In the genomic region with DNA sequence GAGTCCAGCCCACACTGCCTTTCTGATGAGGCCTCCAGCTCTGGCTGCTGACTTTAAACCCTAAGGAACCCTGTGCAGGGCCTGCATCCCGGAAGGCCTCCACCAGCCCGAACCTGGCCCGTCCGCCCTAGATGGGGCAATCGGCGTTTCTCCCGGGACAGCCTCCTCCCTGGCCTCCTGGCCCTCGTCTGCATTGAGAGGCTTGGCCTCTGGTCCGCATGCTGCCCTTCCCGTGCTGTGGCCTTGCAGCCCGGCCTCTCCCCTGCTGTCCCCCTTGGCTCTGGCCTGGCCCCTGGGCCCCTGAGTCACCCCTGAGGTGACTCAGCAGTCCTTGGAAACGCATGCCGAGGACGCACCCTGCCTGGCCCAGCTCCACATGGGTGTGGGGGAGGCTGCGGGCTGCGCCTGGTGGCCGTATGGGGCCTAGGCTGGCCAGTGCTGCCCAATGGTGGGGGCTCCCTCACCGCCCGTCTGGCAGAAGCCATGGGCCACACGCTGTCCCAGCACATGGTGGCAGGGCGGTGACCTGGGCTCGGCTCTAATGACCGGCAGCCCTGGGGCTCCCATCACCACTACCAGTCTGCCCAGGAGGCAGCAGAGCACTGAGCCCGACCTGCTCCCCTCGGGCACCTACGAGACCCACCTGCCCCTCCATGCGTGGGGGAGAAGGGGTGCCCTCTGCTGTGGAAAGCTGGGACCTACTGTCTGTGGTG, we compare ENCODE assay signal across 8 cellular contexts. TPM values are rescaled to one million over a fixed set of nuclear protein-coding genes. Genes with fewer than 3 reads are reported as not detected.
A peak's percentile ranks its signal among the peaks of the same experiment; 100 is the strongest.
DNase-seq lines count a peak whose midpoint lies in the region; ATAC-seq and TF ChIP-seq lines count a peak whose summit lies in the region.

No MANE protein-coding gene starts in this region.

- peaks cover 93% of the 10 kb centered on the region for H3K79me2 ChIP-seq in osteoblast (ENCODE audit: insufficient read depth, low read length)

- H3K36me3 Mint-ChIP-seq in activated T-cell treated with anti-CD3 and anti-CD28 coated beads, Interleukin-2, amount 50 U/mL, for 72 hours (ENCODE audit: insufficient read depth in 2 of 2): no peaks in the 10 kb centered on the region
- peaks cover 0 to 4% (median 0%) of the 10 kb centered on the region in 3 donors for H3K36me3 Mint-ChIP-seq in naive thymus-derived CD8-positive, alpha-beta T cell
- no peaks in the 10 kb centered on the region for H3K36me3 Mint-ChIP-seq in natural killer cell treated with Interleukin-12 subunit alpha and Interleukin-12 subunit beta and Interleukin-15 and Interleukin-18, amount 100 ng/mL, for 72 hours

- POLR2A ChIA-PET in Panc1 (lab: Charles Lee): no interaction called here
- POLR2A ChIA-PET in naive thymus-derived CD8-positive, alpha-beta T cell (lab: Charles Lee): interaction anchor here (0.5 to 1.8 kb wide), 5 partner anchors 16 to 286 kb away, joined by 3 to 5 read pairs (median 4); a partner anchor contains a TSS

- peaks cover 84% of the 10 kb centered on the region for H3K4me1 ChIP-seq in Panc1 (ENCODE audit: control insufficient read depth, insufficient read depth, low read length)
- H3K4me1 ChIP-seq in osteoblast (ENCODE audit: insufficient read depth, low read length): peaks cover 71% of the 10 kb centered on the region

- H2AFZ ChIP-seq in osteoblast (ENCODE audit: low read length): no peak overlapping the region

- peaks cover 80% of the 10 kb centered on the region for H3K4me1 Mint-ChIP-seq in activated T-cell treated with anti-CD3 and anti-CD28 coated beads, Interleukin-2, amount 50 U/mL, for 72 hours (ENCODE audit: low read depth)
- H3K4me1 Mint-ChIP-seq in naive thymus-derived CD8-positive, alpha-beta T cell: peaks cover 22 to 79% (median 54%) of the 10 kb centered on the region in 4 donors
- peaks cover 36 to 44% of the 10 kb centered on the region in 2 donors for H3K4me1 Mint-ChIP-seq in natural killer cell treated with Interleukin-12 subunit alpha and Interleukin-12 subunit beta and Interleukin-15 and Interleukin-18, amount 100 ng/mL, for 72 hours (ENCODE audit: low read depth in 2 of 2)

- peak overlapping the region; percentile 92 for H3K27ac ChIP-seq in Panc1 (ENCODE audit: low read length)
- peak overlapping the region; percentile 90 for H3K27ac ChIP-seq in osteoblast (ENCODE audit: low read depth, low read length)

- intact Hi-C loops in Panc1 (cut with micrococcal nuclease; ENCODE audit: unreplicated experiment): no loop called here

- peaks cover 84% of the 10 kb centered on the region for H4K20me1 ChIP-seq in osteoblast (ENCODE audit: insufficient read depth, low read length)

- H3K27ac Mint-ChIP-seq in activated T-cell treated with anti-CD3 and anti-CD28 coated beads, Interleukin-2, amount 50 U/mL, for 72 hours: no peak overlapping the region
- peak overlapping the region in 2 of 10 donors; percentile 16 to 56 for H3K27ac Mint-ChIP-seq in naive thymus-derived CD8-positive, alpha-beta T cell
- H3K27ac Mint-ChIP-seq in natural killer cell treated with Interleukin-12 subunit alpha and Interleukin-12 subunit beta and Interleukin-15 and Interleukin-18, amount 100 ng/mL, for 72 hours: peak overlapping the region in 1 of 2 donors; percentile 70

- no TSS peak for BruUV-seq in Panc1 (replicated peaks; lab: Mats Ljungman, UMichigan)

- peak; percentile 77 for ATAC-seq in Panc1
- no peak for ATAC-seq in activated T-cell treated with anti-CD3 and anti-CD28 coated beads, Interleukin-2, amount 50 U/mL, for 72 hours (replicated peaks in 1 of 2)
- ATAC-seq in naive thymus-derived CD8-positive, alpha-beta T cell: no peak
- ATAC-seq in natural killer cell treated with Interleukin-12 subunit alpha and Interleukin-12 subunit beta and Interleukin-15 and Interleukin-18, amount 100 ng/mL, for 72 hours: no peak

- H3K4me2 ChIP-seq in osteoblast (ENCODE audit: insufficient read depth, low read length): peak overlapping the region; percentile 40

- no peaks in the 10 kb centered on the region for H3K27me3 ChIP-seq in Panc1 (ENCODE audit: control insufficient read depth, insufficient read depth, low read length)
- H3K27me3 ChIP-seq in osteoblast (ENCODE audit: insufficient read depth, low read length): no peaks in the 10 kb centered on the region

- H3K36me3 ChIP-seq in Panc1 (ENCODE audit: control insufficient read depth, insufficient read depth, low read length): no peaks in the 10 kb centered on the region
- H3K36me3 ChIP-seq in osteoblast (ENCODE audit: insufficient read depth, low read length): no peaks in the 10 kb centered on the region

- DNase-seq in COLO668 (lab: John Stamatoyannopoulos, UW; ENCODE audit: unreplicated experiment): peak; percentile 54
- DNase-seq in Panc1 (ENCODE audit: low read depth, low spot score): peak; percentile 53
- peak; percentile 98 for DNase-seq in fibroblast of gingiva (ENCODE audit: low read depth)
- DNase-seq in osteoblast (ENCODE audit: insufficient read length, low spot score, missing footprints): peak; percentile 98
- no peak for DNase-seq in NCI-H748 treated with DMSO at 0.1 percent for 48 hours (lab: John Stamatoyannopoulos, UW)
- DNase-seq in activated T-cell treated with anti-CD3 and anti-CD28 coated beads, Interleukin-2, amount 50 U/mL, for 72 hours: no peak
- DNase-seq in naive thymus-derived CD8-positive, alpha-beta T cell: no peak
- no peak for DNase-seq in natural killer cell treated with Interleukin-12 subunit alpha and Interleukin-12 subunit beta and Interleukin-15 and Interleukin-18, amount 100 ng/mL, for 72 hours (ENCODE audit: low spot score)

- H3K9me3 ChIP-seq in Panc1 (ENCODE audit: control insufficient read depth, insufficient read depth, low read depth, low read length): no peaks in the 10 kb centered on the region
- no peaks in the 10 kb centered on the region for H3K9me3 ChIP-seq in osteoblast (ENCODE audit: low read depth, low read length)

- CTCF ChIA-PET in Panc1 (lab: Charles Lee): no interaction called here

- H3K4me3 Mint-ChIP-seq in activated T-cell treated with anti-CD3 and anti-CD28 coated beads, Interleukin-2, amount 50 U/mL, for 72 hours: no peak overlapping the region
- H3K4me3 Mint-ChIP-seq in naive thymus-derived CD8-positive, alpha-beta T cell: no peak overlapping the region
- H3K4me3 Mint-ChIP-seq in natural killer cell treated with Interleukin-12 subunit alpha and Interleukin-12 subunit beta and Interleukin-15 and Interleukin-18, amount 100 ng/mL, for 72 hours: no peak overlapping the region

- H3K27me3 Mint-ChIP-seq in activated T-cell treated with anti-CD3 and anti-CD28 coated beads, Interleukin-2, amount 50 U/mL, for 72 hours (ENCODE audit: low read depth): no peaks in the 10 kb centered on the region
- no peaks in the 10 kb centered on the region for H3K27me3 Mint-ChIP-seq in naive thymus-derived CD8-positive, alpha-beta T cell
- H3K27me3 Mint-ChIP-seq in natural killer cell treated with Interleukin-12 subunit alpha and Interleukin-12 subunit beta and Interleukin-15 and Interleukin-18, amount 100 ng/mL, for 72 hours: no peaks in the 10 kb centered on the region

- H3K4me3 ChIP-seq in Panc1 (ENCODE audit: low read depth in 2 of 2, low read length in 2 of 2) (peak overlapping the region in 1 of 2 experiments; percentile 8; a peak in 1 of 4 replicates), osteoblast (ENCODE audit: insufficient read depth, low read length) (peak overlapping the region; percentile 8)

- H3K9me3 Mint-ChIP-seq in activated T-cell treated with anti-CD3 and anti-CD28 coated beads, Interleukin-2, amount 50 U/mL, for 72 hours: no peaks in the 10 kb centered on the region
- H3K9me3 Mint-ChIP-seq in naive thymus-derived CD8-positive, alpha-beta T cell: no peaks in the 10 kb centered on the region
- H3K9me3 Mint-ChIP-seq in natural killer cell treated with Interleukin-12 subunit alpha and Interleukin-12 subunit beta and Interleukin-15 and Interleukin-18, amount 100 ng/mL, for 72 hours: no peaks in the 10 kb centered on the region

- TF ChIP-seq CTCF in Panc1 (IDR thresholded peaks at IDR 0.05) (no peak), osteoblast (IDR thresholded peaks at IDR 0.05; ENCODE audit: extremely low read depth, low read depth, low read length) (peak; percentile 14)

- in situ Hi-C loops in Panc1 (cut with HindIII; ENCODE audit: low pct_unique_long_range_greater_than_20kb, low sequenced_read_pairs): no loop called here

RNA-seq across cellular contexts. Expression of a gene that starts 25.7 kb away (rescaled TPM):
- 57.1 TPM for total RNA-seq in Panc1 (2021; ENCODE audit: unreplicated experiment)
- 72.4 TPM for polyA plus RNA-seq in Panc1 (2012; ENCODE audit: insufficient read length)
- 83.2 and 84.9 TPM in 2 replicates for total RNA-seq in osteoblast
- 10 to 100 TPM; 40.6 TPM for total RNA-seq in activated T-cell treated with anti-CD3 and anti-CD28 coated beads, Interleukin-2, amount 50 U/mL, for 72 hours
- 10 to 100 TPM; 38.3 to 38.6 TPM for total RNA-seq in naive thymus-derived CD8-positive, alpha-beta T cell
- 10 to 100 TPM; 11.8 to 20.4 (median 12.3) TPM for polyA plus RNA-seq in naive thymus-derived CD8-positive, alpha-beta T cell
- total RNA-seq in natural killer cell treated with Interleukin-12 subunit alpha and Interleukin-12 subunit beta and Interleukin-15 and Interleukin-18, amount 100 ng/mL, for 72 hours: 10 to 100 TPM; 47.0 to 50.8 TPM

RNA-seq across cellular contexts. Expression of a gene that starts 27.8 kb away (rescaled TPM):
- 45.4 TPM for total RNA-seq in Panc1 (2021; ENCODE audit: unreplicated experiment)
- 23.8 TPM for polyA plus RNA-seq in Panc1 (2012; ENCODE audit: insufficient read length)
- 3.6 and 5.6 TPM in 2 replicates for total RNA-seq in osteoblast
- total RNA-seq in activated T-cell treated with anti-CD3 and anti-CD28 coated beads, Interleukin-2, amount 50 U/mL, for 72 hours: 10 to 100 TPM; 74.0 to 79.7 TPM
- 10 to 100 TPM in 1 of 2 experiments, 1 to 10 TPM in 1; 7.5 to 10.9 TPM for total RNA-seq in naive thymus-derived CD8-positive, alpha-beta T cell
- polyA plus RNA-seq in naive thymus-derived CD8-positive, alpha-beta T cell: 1 to 10 TPM; 1.7 to 2.4 (median 2.1) TPM
- 100 to 1,000 TPM in 1 of 2 donors, 10 to 100 TPM in 1; 54.6 to 125 TPM for total RNA-seq in natural killer cell treated with Interleukin-12 subunit alpha and Interleukin-12 subunit beta and Interleukin-15 and Interleukin-18, amount 100 ng/mL, for 72 hours

RNA-seq across cellular contexts. Expression of a gene that starts 31.2 kb away (rescaled TPM):
- 22.9 TPM for total RNA-seq in Panc1 (2021; ENCODE audit: unreplicated experiment)
- 44.9 TPM for polyA plus RNA-seq in Panc1 (2012; ENCODE audit: insufficient read length)
- total RNA-seq in osteoblast: 6.8 and 6.9 TPM in 2 replicates
- total RNA-seq in activated T-cell treated with anti-CD3 and anti-CD28 coated beads, Interleukin-2, amount 50 U/mL, for 72 hours: 10 to 100 TPM in 1 of 2 donors, 1 to 10 TPM in 1; 9.7 to 10.3 TPM
- 10 to 100 TPM; 18.9 to 22.1 TPM for total RNA-seq in naive thymus-derived CD8-positive, alpha-beta T cell
- 1 to 10 TPM; 4.6 to 5.3 (median 4.7) TPM for polyA plus RNA-seq in naive thymus-derived CD8-positive, alpha-beta T cell
- 10 to 100 TPM; 28.3 to 73.5 TPM for total RNA-seq in natural killer cell treated with Interleukin-12 subunit alpha and Interleukin-12 subunit beta and Interleukin-15 and Interleukin-18, amount 100 ng/mL, for 72 hours

RNA-seq across cellular contexts. Expression of a gene that starts 36.0 kb away (rescaled TPM):
- total RNA-seq in Panc1 (2021; ENCODE audit: unreplicated experiment) (10.0 TPM), osteoblast (2.4 and 2.5 TPM in 2 replicates)
- polyA plus RNA-seq in Panc1 (2012; ENCODE audit: insufficient read length): 21.6 TPM
- total RNA-seq in activated T-cell treated with anti-CD3 and anti-CD28 coated beads, Interleukin-2, amount 50 U/mL, for 72 hours: 10 to 100 TPM in 1 of 2 donors, 1 to 10 TPM in 1; 8.3 to 10.0 TPM
- 1 to 10 TPM; 1.4 to 2.3 TPM for total RNA-seq in naive thymus-derived CD8-positive, alpha-beta T cell
- polyA plus RNA-seq in naive thymus-derived CD8-positive, alpha-beta T cell: 1 to 10 TPM; 1.3 to 2.6 (median 1.5) TPM
- 10 to 100 TPM in 1 of 2 donors, 1 to 10 TPM in 1; 7.3 to 12.8 TPM for total RNA-seq in natural killer cell treated with Interleukin-12 subunit alpha and Interleukin-12 subunit beta and Interleukin-15 and Interleukin-18, amount 100 ng/mL, for 72 hours

Comparison
In these comparisons a context has a peak if more than half of its experiments do, and no peak if none do; other contexts are left out.
1. DNase-seq: peak in COLO668 (single experiment), Panc1 (single experiment), fibroblast of gingiva (single experiment) and osteoblast (single experiment); none in NCI-H748 treated with DMSO at 0.1 percent for 48 hours (single experiment), activated T-cell treated with anti-CD3 and anti-CD28 coated beads, Interleukin-2, amount 50 U/mL, for 72 hours (0 of 2), naive thymus-derived CD8-positive, alpha-beta T cell (0 of 10) and natural killer cell treated with Interleukin-12 subunit alpha and Interleukin-12 subunit beta and Interleukin-15 and Interleukin-18, amount 100 ng/mL, for 72 hours (single experiment).